7 cellular contexts compared by ENCODE assay signal in the genomic region with DNA sequence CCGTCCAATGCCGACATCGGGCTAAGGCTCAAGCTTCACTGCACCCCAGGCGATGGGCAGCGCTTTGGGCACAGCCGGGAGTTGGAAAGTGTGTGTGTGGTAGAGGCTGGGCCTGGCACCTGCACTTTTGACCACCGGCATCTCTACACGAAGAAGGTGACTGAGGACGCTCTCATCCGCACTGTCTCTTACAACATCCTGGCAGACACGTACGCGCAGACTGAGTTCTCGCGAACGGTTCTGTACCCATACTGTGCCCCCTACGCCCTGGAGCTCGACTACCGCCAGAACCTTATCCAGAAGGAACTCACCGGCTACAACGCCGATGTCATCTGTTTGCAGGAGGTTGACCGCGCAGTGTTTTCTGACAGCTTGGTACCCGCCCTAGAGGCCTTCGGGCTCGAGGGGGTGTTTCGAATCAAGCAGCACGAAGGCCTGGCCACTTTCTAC. TPM values are rescaled to one million over a fixed set of nuclear protein-coding genes. Genes with fewer than 3 reads are reported as not detected.
DNase-seq lines count a peak whose midpoint lies in the region; ATAC-seq and TF ChIP-seq lines count a peak whose summit lies in the region.

No MANE protein-coding gene starts in this region.

- TF ChIP-seq CTCF in thyroid gland (IDR thresholded peaks at IDR 0.05) = no peak

- H3K4me3 Mint-ChIP-seq in effector memory CD8-positive, alpha-beta T cell = peak overlapping the region; percentile 83 to 85

- H3K9me3 Mint-ChIP-seq in effector memory CD8-positive, alpha-beta T cell = no peaks in the 10 kb centered on the region

- peak overlapping the region; percentile 95 to 99 for H3K27ac Mint-ChIP-seq in effector memory CD8-positive, alpha-beta T cell

- H3K4me1 ChIP-seq in HUES64 (ENCODE audit: insufficient read depth, low read length) (peaks cover 8% of the 10 kb centered on the region), thyroid gland (peaks cover 19 to 25% of the 10 kb centered on the region in 2 donors)

- peaks cover 26% of the 10 kb centered on the region for H3K36me3 ChIP-seq in HUES64 (ENCODE audit: insufficient read depth, low read length)
- peaks cover 6 to 10% of the 10 kb centered on the region in 2 donors for H3K36me3 ChIP-seq in thyroid gland

- H3K27me3 ChIP-seq in HUES64 (ENCODE audit: insufficient read depth, low read length) (no peaks in the 10 kb centered on the region), thyroid gland (no peaks in the 10 kb centered on the region)

- TF ChIP-seq POLR2A in thyroid gland (IDR thresholded peaks at IDR 0.05) = no peak

- peaks cover 45% of the 10 kb centered on the region for H3K36me3 Mint-ChIP-seq in effector memory CD8-positive, alpha-beta T cell (ENCODE audit: insufficient read depth)

- peak; percentile 10 to 15 for DNase-seq in activated CD4-positive, alpha-beta T cell treated with anti-CD3 and anti-CD28 coated beads for 4 hours
- DNase-seq in effector memory CD8-positive, alpha-beta T cell = peak; percentile 22 to 44 (median 28)
- DNase-seq in myocyte (ENCODE audit: low read depth) (peak; percentile 24), thyroid gland (peak in 1 of 2 donors; percentile 14), retina (no peak)

- intact Hi-C loops in thyroid gland (cut with DNase I) = loop anchor here (10.0 kb wide), 1 partner anchor 198 kb away; a partner anchor contains a TSS

- H3K27ac ChIP-seq in HUES64 (ENCODE audit: low read depth, low read length) (no peak overlapping the region), thyroid gland (peak overlapping the region in 2 of 3 donors; percentile 83 to 89)

- WGBS in HUES64 = 18% methylated on average over 29 of the region's 29 CpGs
- 1 to 2% methylated on average over 24 to 28 of the region's 29 CpGs for WGBS in thyroid gland, 2 donors

- H3K9me3 ChIP-seq in HUES64 (ENCODE audit: insufficient read depth, low read depth, low read length) (no peaks in the 10 kb centered on the region), thyroid gland (no peaks in the 10 kb centered on the region)

- H3K4me3 ChIP-seq in HUES64 (ENCODE audit: low read length) (peak overlapping the region; percentile 87), thyroid gland (replicated peaks in 1 of 3) (peak overlapping the region; percentile 52 to 81 (median 67))

- no peaks in the 10 kb centered on the region for H3K27me3 Mint-ChIP-seq in effector memory CD8-positive, alpha-beta T cell

- ATAC-seq in GM18873 (IDR thresholded peaks at IDR 0.05; ENCODE audit: low FRiP score, unreplicated experiment) = peak; percentile 1
- ATAC-seq in effector memory CD8-positive, alpha-beta T cell (replicated peaks) = peak; percentile 43

- H3K9ac ChIP-seq in HUES64 (ENCODE audit: low read depth, low read length) = peak overlapping the region; percentile 73

- peaks cover 23 to 42% of the 10 kb centered on the region in 2 donors for H3K4me1 Mint-ChIP-seq in effector memory CD8-positive, alpha-beta T cell (ENCODE audit: low read depth in 2 of 2)

RNA-seq across cellular contexts. Expression of a gene that starts 1.0 kb away (rescaled TPM):
- polyA plus RNA-seq in HUES64 (2013, experiment 1 of 2) = 9.1 TPM
- 10.2 TPM for polyA plus RNA-seq in HUES64 (2013, experiment 2 of 2)
- total RNA-seq in myocyte (11.2 and 13.5 TPM in 2 replicates), thyroid gland (10 to 100 TPM; 13.6 to 33.4 (median 28.7) TPM)
- 7.5 TPM for polyA plus RNA-seq in myocyte (2012)

RNA-seq across cellular contexts. Expression of a gene that starts 13.0 kb away (rescaled TPM):
- under 0.01 TPM for polyA plus RNA-seq in HUES64 (2013, experiment 1 of 2)
- polyA plus RNA-seq in HUES64 (2013, experiment 2 of 2) = 0.06 TPM
- total RNA-seq in myocyte (0.21 and 0.32 TPM in 2 replicates), thyroid gland (under 1 TPM; 0.04 to 0.98 (median 0.19) TPM)
- polyA plus RNA-seq in myocyte (2012) = 0.05 TPM

RNA-seq across cellular contexts. Expression of a gene that starts 40.0 kb away (rescaled TPM):
- polyA plus RNA-seq in HUES64 (2013, experiment 1 of 2) = 142 TPM
- 144 TPM for polyA plus RNA-seq in HUES64 (2013, experiment 2 of 2)
- total RNA-seq in myocyte (212 and 287 TPM in 2 replicates), thyroid gland (100 to 1,000 TPM; 125 to 195 (median 159) TPM)
- polyA plus RNA-seq in myocyte (2012) = 342 TPM
